Comparison of ENCODE assay signal across 9 cellular contexts in genomic region chr10:63515002-63515763, GRCh38. TPM values are rescaled to one million over a fixed set of nuclear protein-coding genes. Genes with fewer than 3 reads are reported as not detected.
A peak's percentile ranks its signal among the peaks of the same experiment; 100 is the strongest.
DNase-seq lines count a peak whose midpoint lies in the region; ATAC-seq, FAIRE-seq and TF ChIP-seq lines count a peak whose summit lies in the region.
"Had no signal": no experiment of that assay in that cellular context is flagged by ENCODE, and none has a peak within 500 bp of the region (broad histone marks: within the 10 kb centered on the region; RNA-seq: fewer than 3 reads in every experiment).

No MANE protein-coding gene starts in this region.

- ATAC-seq in GM21528 (IDR thresholded peaks at IDR 0.05; ENCODE audit: low FRiP score, unreplicated experiment), result no peak
- ATAC-seq: mucosa of descending colon had no signal

- H3K36me3 ChIP-seq in bronchial epithelial cell (ENCODE audit: control insufficient read depth, insufficient read depth, low read length) (no peaks in the 10 kb centered on the region), ovary (no peaks in the 10 kb centered on the region)

- H3K4me1 ChIP-seq in ovary (ENCODE audit: insufficient read depth), result no peaks in the 10 kb centered on the region

- H3K4me3 ChIP-seq in bronchial epithelial cell (ENCODE audit: low read depth, low read length), result no peak overlapping the region
- H3K4me3 ChIP-seq in ovary, result no peak overlapping the region
- H3K4me3 ChIP-seq: mucosa of descending colon had no signal

- no peak overlapping the region for H3K27ac ChIP-seq in ovary

- DNase-seq in EL (peak; percentile 85), M059J (ENCODE audit: low read depth) (peak; percentile 97), bronchial epithelial cell (ENCODE audit: low read depth) (peak; percentile 26), myocyte (ENCODE audit: low read depth) (peak; percentile 75), NCI-H128 (lab: John Stamatoyannopoulos, UW; ENCODE audit: unreplicated experiment) (no peak), anterior cingulate cortex (lab: John Stamatoyannopoulos, UW) (no peak), ovary (no peak)

- FAIRE-seq in bronchial epithelial cell (lab: Jason Lieb, UNC), result no peak

- no peak for TF ChIP-seq POLR2A in ovary (IDR thresholded peaks at IDR 0.05)

- TF ChIP-seq CTCF in bronchial epithelial cell (IDR thresholded peaks at IDR 0.05; ENCODE audit: insufficient read depth, low read length, severe bottlenecking), result no peak
- no peak for TF ChIP-seq CTCF in ovary (IDR thresholded peaks at IDR 0.05)

- no peak for TF ChIP-seq EP300 in ovary (IDR thresholded peaks at IDR 0.05)

- 40 to 53% (median 47%) methylated on average over 5 of the region's 5 CpGs for WGBS in ovary, 3 donors

- H3K9me3 ChIP-seq in ovary, result no peaks in the 10 kb centered on the region
- H3K9me3 ChIP-seq: mucosa of descending colon had no signal

- intact Hi-C loops in ovary (cut with DNase I), result no loop called here

- H3K27me3 ChIP-seq in bronchial epithelial cell (ENCODE audit: control insufficient read depth, insufficient read depth, low read length), result no peaks in the 10 kb centered on the region
- no peaks in the 10 kb centered on the region for H3K27me3 ChIP-seq in ovary

RNA-seq across cellular contexts. Expression of gene REEP3, which starts 6.0 kb away (rescaled TPM):
- total RNA-seq in M059J (2014; rRNA removed; shearing (Covaris generic)), result 54.5 and 67.8 TPM in 2 replicates
- total RNA-seq in bronchial epithelial cell (52.1 and 60.3 TPM in 2 replicates), myocyte (48.6 and 52.1 TPM in 2 replicates), ovary (10 to 100 TPM; 21.4 to 30.5 (median 29.4) TPM)
- polyA plus RNA-seq in myocyte (2012), result 23.8 TPM
- polyA plus RNA-seq in ovary, result 10 to 100 TPM in 1 of 2 donors, 1 to 10 TPM in 1; 9.3 to 18.4 TPM

RNA-seq across cellular contexts. Expression of gene JMJD1C, which starts 49.4 kb away (rescaled TPM):
- total RNA-seq in M059J (2014; rRNA removed; shearing (Covaris generic)), result 27.5 and 32.1 TPM in 2 replicates
- total RNA-seq in bronchial epithelial cell (61.8 and 72.1 TPM in 2 replicates), myocyte (145 and 181 TPM in 2 replicates), ovary (100 to 1,000 TPM in 2 of 7 donors, 10 to 100 TPM in 5; 70.9 to 140 (median 80.1) TPM)
- polyA plus RNA-seq in myocyte (2012), result 19.1 TPM
- polyA plus RNA-seq in ovary, result 10 to 100 TPM; 45.4 to 46.4 TPM

Comparison
In these comparisons a context has a peak if more than half of its experiments do, and no peak if none do; other contexts are left out.
1. DNase-seq: peak in EL (single experiment), M059J (single experiment), bronchial epithelial cell (single experiment) and myocyte (single experiment); none in NCI-H128 (single experiment), anterior cingulate cortex (0 of 58) and ovary (0 of 5).